5 cellular contexts compared by ENCODE assay signal in the genomic region with DNA sequence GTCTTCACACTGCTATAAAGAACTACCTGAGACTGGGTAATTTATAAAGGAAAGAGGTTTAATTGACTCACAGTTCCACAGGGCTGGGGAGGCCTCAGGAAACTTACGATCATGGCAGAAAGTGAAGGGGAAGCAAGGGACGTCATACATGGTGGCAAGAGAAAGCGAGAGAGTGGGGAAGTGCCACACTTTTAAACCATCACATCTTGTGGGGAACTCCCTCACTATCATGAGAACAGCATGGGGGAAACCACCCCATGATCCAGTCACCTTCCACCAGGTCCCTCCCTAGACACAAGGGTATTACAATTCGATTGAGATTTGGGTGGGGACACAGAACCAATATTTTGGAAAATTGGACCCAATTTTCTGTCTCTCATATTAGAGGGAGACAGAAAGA. TPM values are rescaled to one million over a fixed set of nuclear protein-coding genes. Genes with fewer than 3 reads are reported as not detected.
"Had no signal": no experiment of that assay in that cellular context is flagged by ENCODE, and none has a peak within 500 bp of the region (broad histone marks: within the 10 kb centered on the region; RNA-seq: fewer than 3 reads in every experiment).

No MANE protein-coding gene starts in this region.

RNA-seq across cellular contexts. Expression of gene NKX2-5, which starts 17.6 kb away (rescaled TPM):
- total RNA-seq: H1, HT-29, IMR-90, K562 had no signal
- polyA plus RNA-seq: GM23338, H1, IMR-90, K562 had no signal
